Comparison of ENCODE assay signal across 8 cellular contexts in the genomic region with DNA sequence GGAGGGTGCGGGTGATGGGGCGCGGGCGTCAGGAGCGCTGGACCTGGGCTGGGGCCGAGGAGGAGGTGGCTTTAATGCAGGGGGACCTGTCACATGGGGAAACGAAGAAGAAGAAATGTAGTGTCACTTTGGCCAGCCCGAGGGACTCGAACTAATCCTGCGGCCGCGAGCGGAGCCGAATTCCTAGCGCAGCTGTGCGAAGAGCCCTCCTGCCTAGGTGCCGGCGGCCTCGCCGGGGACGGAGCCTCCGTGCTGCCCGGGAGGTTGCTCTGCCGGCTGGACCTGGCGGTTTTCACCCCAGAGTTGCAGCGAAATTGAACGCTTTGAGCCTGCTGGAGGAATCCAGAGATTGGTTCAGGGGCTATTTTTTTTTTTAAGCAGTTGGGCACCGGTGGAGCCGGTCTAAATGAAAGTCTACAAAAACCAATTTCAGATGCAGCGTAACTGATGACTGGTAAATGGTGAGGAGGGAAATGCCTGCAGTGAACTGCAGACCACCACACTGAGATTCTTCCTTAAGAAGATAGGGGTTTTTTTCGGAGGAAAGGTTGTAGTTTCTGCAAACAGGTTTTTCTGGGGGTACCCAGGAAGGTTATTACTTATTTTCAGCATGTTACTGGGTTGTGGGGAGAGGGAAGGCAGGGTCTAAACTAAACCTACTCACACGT. TPM values are rescaled to one million over a fixed set of nuclear protein-coding genes. Genes with fewer than 3 reads are reported as not detected.
DNase-seq lines count a peak whose midpoint lies in the region; ATAC-seq and TF ChIP-seq lines count a peak whose summit lies in the region.

No MANE protein-coding gene starts in this region.

- no peak overlapping the region for H3K4me3 Mint-ChIP-seq in CD4-positive, alpha-beta T cell

- no peak for TF ChIP-seq CTCF in tibial nerve (IDR thresholded peaks at IDR 0.05)
- no peak for TF ChIP-seq CTCF in CD4-positive, alpha-beta T cell (IDR thresholded peaks at IDR 0.05)

- H3K27me3 Mint-ChIP-seq in CD4-positive, alpha-beta T cell, result peaks cover 68% of the 10 kb centered on the region

- TF ChIP-seq EP300 in tibial nerve (IDR thresholded peaks at IDR 0.05), result no peak

- DNase-seq in COLO668 (lab: John Stamatoyannopoulos, UW; ENCODE audit: unreplicated experiment), result peak; percentile 41
- DNase-seq in medulla oblongata (ENCODE audit: extremely low spot score), result peak; percentile 14
- no peak for DNase-seq in tibial nerve (ENCODE audit: low spot score in 2 of 2)
- no peak for DNase-seq in CD4-positive, alpha-beta T cell
- no peak for DNase-seq in activated T-cell treated with anti-CD3 and anti-CD28 coated beads for 4 hours
- no peak for DNase-seq in glomerular visceral epithelial cell (ENCODE audit: extremely low spot score)

- no peaks in the 10 kb centered on the region for H3K36me3 ChIP-seq in HUES64 (ENCODE audit: insufficient read depth, low read length)
- no peaks in the 10 kb centered on the region for H3K36me3 ChIP-seq in tibial nerve

- H3K9me3 ChIP-seq in HUES64 (ENCODE audit: insufficient read depth, low read depth, low read length) (no peaks in the 10 kb centered on the region), tibial nerve (no peaks in the 10 kb centered on the region)
- no peaks in the 10 kb centered on the region for H3K9me3 ChIP-seq in CD4-positive, alpha-beta T cell (ENCODE audit: control insufficient read depth, low read length)

- WGBS in HUES64, result 3% methylated on average over 31 of the region's 32 CpGs
- 7 to 9% methylated on average over 24 to 31 of the region's 32 CpGs for WGBS in tibial nerve, 2 donors

- TF ChIP-seq POLR2A in tibial nerve (IDR thresholded peaks at IDR 0.05), result no peak

- H3K27me3 ChIP-seq in HUES64 (ENCODE audit: insufficient read depth, low read length) (peaks cover 34% of the 10 kb centered on the region), tibial nerve (peaks cover 0 to 22% of the 10 kb centered on the region in 2 donors)
- peaks cover 50% of the 10 kb centered on the region for H3K27me3 ChIP-seq in CD4-positive, alpha-beta T cell (ENCODE audit: control insufficient read depth, insufficient read depth, low read length)

- POLR2A ChIA-PET in CD4-positive, alpha-beta T cell (lab: Charles Lee), result no interaction called here

- no peak overlapping the region for H3K27ac Mint-ChIP-seq in CD4-positive, alpha-beta T cell

- ATAC-seq in CD4-positive, alpha-beta T cell (ENCODE audit: poor library complexity), result no peak

- H3K27ac ChIP-seq in HUES64 (ENCODE audit: low read depth, low read length) (no peak overlapping the region), cingulate gyrus (ENCODE audit: low read depth, low read length) (peak overlapping the region; percentile 60), tibial nerve (peak overlapping the region in 1 of 4 donors; percentile 29)
- H3K27ac ChIP-seq in CD4-positive, alpha-beta T cell (ENCODE audit: low read depth, low read length), result no peak overlapping the region

- H3K4me3 ChIP-seq in HUES64 (ENCODE audit: low read length) (peak overlapping the region; percentile 78), tibial nerve (peak overlapping the region; percentile 54 to 64 (median 62))

- no peaks in the 10 kb centered on the region for H3K36me3 Mint-ChIP-seq in CD4-positive, alpha-beta T cell (ENCODE audit: low read depth)

- CTCF ChIA-PET in CD4-positive, alpha-beta T cell (lab: Charles Lee), result no interaction called here

- H3K9ac ChIP-seq in HUES64 (ENCODE audit: low read depth, low read length), result peak overlapping the region; percentile 22

- H3K4me1 ChIP-seq in HUES64 (ENCODE audit: insufficient read depth, low read length), result peaks cover 25% of the 10 kb centered on the region
- H3K4me1 ChIP-seq in tibial nerve, result peaks cover 0 to 23% (median 9%) of the 10 kb centered on the region in 4 donors

- no peaks in the 10 kb centered on the region for H3K9me3 Mint-ChIP-seq in CD4-positive, alpha-beta T cell

- peaks cover 15% of the 10 kb centered on the region for H3K4me1 Mint-ChIP-seq in CD4-positive, alpha-beta T cell (ENCODE audit: low read depth)

- intact Hi-C loops in CD4-positive, alpha-beta T cell (cut with DNase I, micrococcal nuclease), result no loop called here

RNA-seq across cellular contexts. Expression of a gene that starts 0.7 kb away (rescaled TPM):
- 5.3 TPM for polyA plus RNA-seq in HUES64 (2013, experiment 1 of 2)
- 6.8 TPM for polyA plus RNA-seq in HUES64 (2013, experiment 2 of 2)
- total RNA-seq in tibial nerve, result 1 to 10 TPM in 1 of 4 donors, under 1 TPM in 1, not detected in 2; 0.21 to 1.5 TPM
- not detected for total RNA-seq in CD4-positive, alpha-beta T cell

Comparison
In these comparisons a context has a peak if more than half of its experiments do, and no peak if none do; other contexts are left out.
1. DNase-seq: peak in COLO668 (single experiment) and medulla oblongata (single experiment); none in tibial nerve (0 of 2), CD4-positive, alpha-beta T cell (0 of 10), activated T-cell treated with anti-CD3 and anti-CD28 coated beads for 4 hours (single experiment) and glomerular visceral epithelial cell (single experiment).